ENCODE assay signal across 8 cellular contexts in genomic region chr15:55289011-55289572, GRCh38. TPM values are rescaled to one million over a fixed set of nuclear protein-coding genes. Genes with fewer than 3 reads are reported as not detected.
A peak's percentile ranks its signal among the peaks of the same experiment; 100 is the strongest.
DNase-seq lines count a peak whose midpoint lies in the region; ATAC-seq and TF ChIP-seq lines count a peak whose summit lies in the region.

No MANE protein-coding gene starts in this region.

- peak overlapping the region in 1 of 2 experiments; percentile 75 for H3K23ac ChIP-seq in mesenchymal stem cell (ENCODE audit: low read length in 2 of 2)

- H2AFZ ChIP-seq in mesenchymal stem cell (ENCODE audit: low read depth, low read length), result peak overlapping the region; percentile 20

- no peak for ATAC-seq in thoracic aorta (ENCODE audit: insufficient number of reproducible peaks, low FRiP score, low read depth)

- peak overlapping the region; percentile 98 for H3K9ac ChIP-seq in mesenchymal stem cell (ENCODE audit: low read length)

- H2BK120ac ChIP-seq in mesenchymal stem cell (ENCODE audit: low read depth, low read length), result peak overlapping the region; percentile 78

- no peak overlapping the region for H2BK5ac ChIP-seq in mesenchymal stem cell (ENCODE audit: low read depth, low read length, poor library complexity, severe bottlenecking)

- H3K9me3 ChIP-seq in WERI-Rb-1 (ENCODE audit: severe bottlenecking) (no peaks in the 10 kb centered on the region), mesenchymal stem cell (ENCODE audit: control insufficient read depth, low read length) (no peaks in the 10 kb centered on the region), thoracic aorta (no peaks in the 10 kb centered on the region)

- H4K91ac ChIP-seq in mesenchymal stem cell (ENCODE audit: low read length), result peak overlapping the region; percentile 74

- H3K4me3 ChIP-seq in HL-60 (replicated peaks; ENCODE audit: insufficient read depth, low read length) (peak overlapping the region; percentile 70), WERI-Rb-1 (ENCODE audit: low read depth, low read length) (peak overlapping the region; percentile 97), mesenchymal stem cell (ENCODE audit: insufficient read depth in 1 of 2, low read depth in 1 of 2, low read length in 2 of 2) (peak overlapping the region; percentile 75 to 92), thoracic aorta (peak overlapping the region; percentile 96)

- H3K27ac ChIP-seq in HL-60 (replicated peaks) (peak overlapping the region; percentile 96), WERI-Rb-1 (peak overlapping the region; percentile 80), mesenchymal stem cell (ENCODE audit: low read length, poor library complexity, severe bottlenecking) (peak overlapping the region; percentile 1), thoracic aorta (peak overlapping the region; percentile 97 to 98)

- H3K36me3 ChIP-seq in WERI-Rb-1 (no peaks in the 10 kb centered on the region; the same call in 1 of the 2 replicates), mesenchymal stem cell (ENCODE audit: control insufficient read depth in 1 of 2, insufficient read depth in 2 of 2, low read depth in 1 of 2, low read length in 2 of 2) (peaks cover 0 to 7% of the 10 kb centered on the region in 2 experiments), thoracic aorta (no peaks in the 10 kb centered on the region)

- peak overlapping the region; percentile 96 for H2BK15ac ChIP-seq in mesenchymal stem cell (ENCODE audit: low read depth, poor library complexity, severe bottlenecking)

- H4K8ac ChIP-seq in mesenchymal stem cell (ENCODE audit: low read length), result peak overlapping the region; percentile 80

- H3K14ac ChIP-seq in mesenchymal stem cell (ENCODE audit: low read length in 2 of 2), result peak overlapping the region in 1 of 2 experiments; percentile 44

- TF ChIP-seq CTCF in HL-60 (IDR thresholded peaks at IDR 0.05; ENCODE audit: insufficient read depth, low read length), result no peak
- no peak for TF ChIP-seq CTCF in WERI-Rb-1 (IDR thresholded peaks at IDR 0.05; ENCODE audit: low read depth, low read length)
- no peak for TF ChIP-seq CTCF in thoracic aorta (IDR thresholded peaks at IDR 0.05)

- H3K4me1 ChIP-seq in mesenchymal stem cell (ENCODE audit: control insufficient read depth, insufficient read depth, low read depth, low read length) (peaks cover 3% of the 10 kb centered on the region), thoracic aorta (ENCODE audit: control insufficient read depth in 1 of 2, low read depth in 2 of 2) (peaks cover 8 to 38% of the 10 kb centered on the region in 2 donors)

- peak overlapping the region; percentile 74 to 84 for H3K18ac ChIP-seq in mesenchymal stem cell (ENCODE audit: low read depth in 1 of 2, low read length in 2 of 2)

- H2BK12ac ChIP-seq in mesenchymal stem cell (ENCODE audit: low read length in 2 of 2), result peak overlapping the region in 1 of 2 experiments; percentile 75

- peaks cover 12% of the 10 kb centered on the region for H3K79me1 ChIP-seq in mesenchymal stem cell (replicated peaks; ENCODE audit: low read length, poor library complexity, severe bottlenecking)

- H3K27me3 ChIP-seq in HL-60 (ENCODE audit: insufficient read depth, poor library complexity, severe bottlenecking) (no peaks in the 10 kb centered on the region), WERI-Rb-1 (ENCODE audit: insufficient read depth, low read depth, severe bottlenecking) (no peaks in the 10 kb centered on the region), mesenchymal stem cell (ENCODE audit: control insufficient read depth in 1 of 2, insufficient read depth in 1 of 2, low read length in 2 of 2) (no peaks in the 10 kb centered on the region), thoracic aorta (replicated peaks; ENCODE audit: insufficient read depth) (no peaks in the 10 kb centered on the region)

- H3K4me2 ChIP-seq in mesenchymal stem cell (ENCODE audit: low read length, poor library complexity, severe bottlenecking), result peak overlapping the region; percentile 89

- H3K4ac ChIP-seq in mesenchymal stem cell (ENCODE audit: low read depth in 1 of 2, low read length in 2 of 2), result peak overlapping the region; percentile 52 to 89

- H2AK5ac ChIP-seq in mesenchymal stem cell (ENCODE audit: low read length, severe bottlenecking), result no peak overlapping the region

- peak; percentile 60 for DNase-seq in activated naive CD4-positive, alpha-beta T cell treated with Interleukin-2 at 50 U/mL for 16 hours
- DNase-seq in activated naive CD4-positive, alpha-beta T cell (lab: John Stamatoyannopoulos, UW), result no peak
- DNase-seq in HL-60 (ENCODE audit: low read depth in 1 of 2, low spot score in 1 of 2) (peak in 1 of 2 experiments; percentile 73), WERI-Rb-1 (peak; percentile 18), ecto neural progenitor cell (ENCODE audit: low spot score) (peak; percentile 50), mesenchymal stem cell (peak; percentile 80), thoracic aorta (ENCODE audit: low spot score) (no peak), T1000 (lab: John Stamatoyannopoulos, UW) (no peak)

- WGBS in mesenchymal stem cell, result 9% methylated on average over 11 of the region's 15 CpGs

RNA-seq across cellular contexts. Expression of gene RAB27A, which starts 0.5 kb away (rescaled TPM):
- 22.8 TPM for polyA plus RNA-seq in mesenchymal stem cell (2013, experiment 1 of 2)
- 24.9 TPM for polyA plus RNA-seq in mesenchymal stem cell (2013, experiment 2 of 2)
- 10 to 100 TPM; 21.0 to 40.7 TPM for total RNA-seq in thoracic aorta

RNA-seq across cellular contexts. Expression of gene PIGBOS1, which starts 29.8 kb away (rescaled TPM):
- 17.7 TPM for polyA plus RNA-seq in mesenchymal stem cell (2013, experiment 1 of 2)
- 16.8 TPM for polyA plus RNA-seq in mesenchymal stem cell (2013, experiment 2 of 2)
- 10 to 100 TPM in 1 of 2 donors, 1 to 10 TPM in 1; 5.8 to 20.2 TPM for total RNA-seq in thoracic aorta

RNA-seq across cellular contexts. Expression of gene PIGB, which starts 29.9 kb away (rescaled TPM):
- polyA plus RNA-seq in mesenchymal stem cell (2013, experiment 1 of 2), result 17.1 TPM
- 17.9 TPM for polyA plus RNA-seq in mesenchymal stem cell (2013, experiment 2 of 2)
- total RNA-seq in thoracic aorta, result 10 to 100 TPM in 1 of 2 donors, 1 to 10 TPM in 1; 6.6 to 26.7 TPM

Comparison
In these comparisons a context has a peak if more than half of its experiments do, and no peak if none do; other contexts are left out.
1. DNase-seq: peak in activated naive CD4-positive, alpha-beta T cell treated with Interleukin-2 at 50 U/mL for 16 hours (single experiment), WERI-Rb-1 (single experiment), ecto neural progenitor cell (single experiment) and mesenchymal stem cell (single experiment); none in activated naive CD4-positive, alpha-beta T cell (0 of 4), thoracic aorta (single experiment) and T1000 (single experiment).
2. H3K27ac ChIP-seq: peak in every context shown above with its lines; median percentile 98 in thoracic aorta; 96 in HL-60; 80 in WERI-Rb-1; 1 in mesenchymal stem cell.
3. Peak in every context shown above with its lines, with median percentiles within 50 percentile points of each other: H3K4me3 ChIP-seq.